Comparison of ENCODE assay signal across 24 cellular contexts in the genomic region with DNA sequence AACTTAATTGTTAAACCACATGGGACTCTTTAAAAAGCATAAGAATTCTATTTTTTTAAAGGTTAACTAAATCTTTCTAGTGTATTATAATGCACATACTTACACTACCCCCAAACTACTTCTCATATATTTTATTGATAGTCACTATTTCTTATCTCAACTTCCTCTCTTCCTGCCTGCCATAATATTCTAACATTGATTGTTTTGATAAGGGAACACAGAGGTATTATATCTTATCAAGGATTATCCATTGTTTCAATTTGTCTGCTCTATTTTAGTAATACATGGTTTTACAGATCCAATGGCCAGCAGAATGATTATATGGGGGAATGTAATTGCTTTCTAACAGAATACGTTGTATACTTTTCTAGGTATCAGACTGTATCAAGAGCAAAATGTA.
A peak's percentile ranks its signal among the peaks of the same experiment; 100 is the strongest.
DNase-seq lines count a peak whose midpoint lies in the region; ATAC-seq and TF ChIP-seq lines count a peak whose summit lies in the region.
"Had no signal": no experiment of that assay in that cellular context is flagged by ENCODE, and none has a peak within 500 bp of the region (broad histone marks: within the 10 kb centered on the region; RNA-seq: fewer than 3 reads in every experiment).

No MANE protein-coding gene starts in this region.

- H3K4me1 Mint-ChIP-seq in dendritic cell treated with granulocyte-macrophage colony-stimulating factor and Interleukin-4, amounts not matched to agents 40 ng/mL and 50 ng/mL, for 4 days (ENCODE audit: low read depth), result peaks cover 47% of the 10 kb centered on the region
- H3K4me1 Mint-ChIP-seq in effector memory CD8-positive, alpha-beta T cell (ENCODE audit: low read depth in 2 of 2), result no peaks in the 10 kb centered on the region
- H3K4me1 Mint-ChIP-seq: immature natural killer cell had no signal

- H3K36me3 Mint-ChIP-seq in dendritic cell treated with granulocyte-macrophage colony-stimulating factor and Interleukin-4, amounts not matched to agents 40 ng/mL and 50 ng/mL, for 4 days (ENCODE audit: low read depth), result no peaks in the 10 kb centered on the region
- no peaks in the 10 kb centered on the region for H3K36me3 Mint-ChIP-seq in effector memory CD8-positive, alpha-beta T cell (ENCODE audit: insufficient read depth)
- H3K36me3 Mint-ChIP-seq: brain, immature natural killer cell had no signal

- no peaks in the 10 kb centered on the region for H3K27me3 ChIP-seq in osteoblast (ENCODE audit: insufficient read depth, low read length)

- H3K36me3 ChIP-seq in osteoblast (ENCODE audit: insufficient read depth, low read length), result peaks cover 3% of the 10 kb centered on the region
- H3K36me3 ChIP-seq: thoracic aorta, WERI-Rb-1 had no signal

- peak overlapping the region; percentile 80 for H3K27ac Mint-ChIP-seq in dendritic cell treated with granulocyte-macrophage colony-stimulating factor and Interleukin-4, amounts not matched to agents 40 ng/mL and 50 ng/mL, for 4 days
- H3K27ac Mint-ChIP-seq in effector memory CD8-positive, alpha-beta T cell, result no peak overlapping the region
- H3K27ac Mint-ChIP-seq: immature natural killer cell, progenitor cell of endocrine pancreas had no signal

- no peak overlapping the region for H3K4me2 ChIP-seq in osteoblast (ENCODE audit: insufficient read depth, low read length)

- H3K79me2 ChIP-seq in osteoblast (ENCODE audit: insufficient read depth, low read length), result peaks cover 98% of the 10 kb centered on the region

- H3K4me1 ChIP-seq in osteoblast (ENCODE audit: insufficient read depth, low read length), result peaks cover 65% of the 10 kb centered on the region

- no peaks in the 10 kb centered on the region for H4K20me1 ChIP-seq in osteoblast (ENCODE audit: insufficient read depth, low read length)

- no peak for ATAC-seq in effector memory CD8-positive, alpha-beta T cell (replicated peaks)
- ATAC-seq: sciatic nerve; stimulated activated naive CD8-positive, alpha-beta T cell treated with anti-CD3 and anti-CD28 coated beads, Interleukin-15, Interleukin-2, amounts not matched to agents 100 U/mL and 50 U/mL, for 24 hours had no signal

- DNase-seq in KBM-7, result peak; percentile 16
- DNase-seq in osteoblast (ENCODE audit: insufficient read length, low spot score, missing footprints), result no peak
- no peak for DNase-seq in NOMO-1 treated with DMSO at 0.1 percent for 48 hours (lab: John Stamatoyannopoulos, UW; ENCODE audit: unreplicated experiment)
- no peak for DNase-seq in effector memory CD8-positive, alpha-beta T cell
- DNase-seq in activated naive CD4-positive, alpha-beta T cell treated with Interleukin-2 at 50 U/mL for 16 hours, result no peak
- no peak for DNase-seq in stimulated activated CD4-positive, alpha-beta T cell treated with anti-CD3 and anti-CD28 coated beads, Interleukin-4, amount 100 ng/mL, for 4 hours
- DNase-seq: activated CD4-positive, alpha-beta T cell treated with anti-CD3 and anti-CD28 coated beads for 48 hours; activated CD8-positive, alpha-beta memory T cell treated with anti-CD3 and anti-CD28 coated beads for 24 hours; cerebellar nuclear complex; effector memory CD4-positive, alpha-beta T cell; H7; immature natural killer cell; mesenchymal stem cell; NCI-H1105 treated with DMSO at 0.1 percent for 48 hours; NCI-H1930; NCI-H2227 treated with DMSO at 0.1 percent for 48 hours; stimulated activated naive CD8-positive, alpha-beta T cell treated with anti-CD3 and anti-CD28 coated beads, Interleukin-15, Interleukin-2, amounts not matched to agents 100 U/mL and 50 U/mL, for 24 hours; WERI-Rb-1 had no signal

- H3K9me3 ChIP-seq in osteoblast (ENCODE audit: low read depth, low read length), result no peaks in the 10 kb centered on the region
- H3K9me3 ChIP-seq: thoracic aorta had no signal

- no peaks in the 10 kb centered on the region for H3K27me3 Mint-ChIP-seq in dendritic cell treated with granulocyte-macrophage colony-stimulating factor and Interleukin-4, amounts not matched to agents 40 ng/mL and 50 ng/mL, for 4 days
- peaks cover 3 to 13% of the 10 kb centered on the region in 2 donors for H3K27me3 Mint-ChIP-seq in effector memory CD8-positive, alpha-beta T cell
- H3K27me3 Mint-ChIP-seq: progenitor cell of endocrine pancreas had no signal

- intact Hi-C loops in dendritic cell treated with granulocyte-macrophage colony-stimulating factor and Interleukin-4, amounts not matched to agents 40 ng/mL and 50 ng/mL, for 4 days (cut with micrococcal nuclease), result loop anchor here (5.0 to 10.0 kb wide), 2 partner anchors 37 to 86 kb away; no protein-coding TSS in a partner anchor

- no peak overlapping the region for H3K4me3 Mint-ChIP-seq in dendritic cell treated with granulocyte-macrophage colony-stimulating factor and Interleukin-4, amounts not matched to agents 40 ng/mL and 50 ng/mL, for 4 days
- H3K4me3 Mint-ChIP-seq in effector memory CD8-positive, alpha-beta T cell, result no peak overlapping the region
- H3K4me3 Mint-ChIP-seq: brain, immature natural killer cell had no signal

- no peak for TF ChIP-seq CTCF in 22Rv1 (IDR thresholded peaks at IDR 0.05)
- no peak for TF ChIP-seq CTCF in osteoblast (IDR thresholded peaks at IDR 0.05; ENCODE audit: extremely low read depth, low read depth, low read length)

- in situ Hi-C loops in KBM-7 (cut with MboI; ENCODE audit: low pct_unique_long_range_greater_than_20kb, low sequenced_read_pairs), result no loop called here

- H3K9me3 Mint-ChIP-seq in dendritic cell treated with granulocyte-macrophage colony-stimulating factor and Interleukin-4, amounts not matched to agents 40 ng/mL and 50 ng/mL, for 4 days, result peaks cover 8% of the 10 kb centered on the region
- peaks cover 0 to 3% of the 10 kb centered on the region in 2 donors for H3K9me3 Mint-ChIP-seq in effector memory CD8-positive, alpha-beta T cell

- H3K27ac ChIP-seq in 22Rv1, result peak overlapping the region; percentile 49
- peak overlapping the region; percentile 85 for H3K27ac ChIP-seq in osteoblast (ENCODE audit: low read depth, low read length)
- H3K27ac ChIP-seq: WERI-Rb-1 had no signal

- no peak overlapping the region for H3K4me3 ChIP-seq in osteoblast (ENCODE audit: insufficient read depth, low read length)
- H3K4me3 ChIP-seq: thoracic aorta had no signal

- H2AFZ ChIP-seq in osteoblast (ENCODE audit: low read length), result no peak overlapping the region
